In genomic region chr17:8622191-8622590, GRCh38 we compare ENCODE assay signal across 13 cellular contexts.
"Had no signal": no experiment of that assay in that cellular context is flagged by ENCODE, and none has a peak within 500 bp of the region (broad histone marks: within the 10 kb centered on the region; RNA-seq: fewer than 3 reads in every experiment).

No MANE protein-coding gene starts in this region.

- H3K27ac ChIP-seq: body of pancreas, epithelial cell of prostate, lower lobe of right lung, pancreas, sigmoid colon had no signal

- H3K4me1 Mint-ChIP-seq: central memory CD8-positive, alpha-beta T cell; immature natural killer cell had no signal

- H3K4me3 Mint-ChIP-seq: central memory CD8-positive, alpha-beta T cell; dendritic cell treated with granulocyte-macrophage colony-stimulating factor and Interleukin-4, amounts not matched to agents 40 ng/mL and 50 ng/mL, for 4 days; immature natural killer cell; stimulated activated effector memory CD8-positive, alpha-beta T cell treated with anti-CD3 and anti-CD28 coated beads, Interleukin-12 subunit alpha, Interleukin-12 subunit beta, amount 100 ng/mL, for 72 hours had no signal

- DNase-seq: activated naive CD4-positive, alpha-beta T cell; body of pancreas; immature natural killer cell; left cardiac atrium; lower lobe of right lung; midbrain; pancreas; sigmoid colon; SW 1271 had no signal

- H3K9me3 ChIP-seq: body of pancreas, lower lobe of right lung, pancreas, sigmoid colon had no signal

- H3K27me3 ChIP-seq: body of pancreas, pancreas, sigmoid colon had no signal

- H3K36me3 ChIP-seq: lower lobe of right lung, pancreas had no signal

- H3K4me1 ChIP-seq: body of pancreas, lower lobe of right lung, pancreas had no signal

- H3K27ac Mint-ChIP-seq: dendritic cell treated with granulocyte-macrophage colony-stimulating factor and Interleukin-4, amounts not matched to agents 40 ng/mL and 50 ng/mL, for 4 days; immature natural killer cell; stimulated activated effector memory CD8-positive, alpha-beta T cell treated with anti-CD3 and anti-CD28 coated beads, Interleukin-12 subunit alpha, Interleukin-12 subunit beta, amount 100 ng/mL, for 72 hours had no signal

- H3K4me3 ChIP-seq: body of pancreas, lower lobe of right lung, pancreas, sigmoid colon had no signal

- H3K36me3 Mint-ChIP-seq: immature natural killer cell; stimulated activated effector memory CD8-positive, alpha-beta T cell treated with anti-CD3 and anti-CD28 coated beads, Interleukin-12 subunit alpha, Interleukin-12 subunit beta, amount 100 ng/mL, for 72 hours had no signal

- ATAC-seq: body of pancreas, lower lobe of right lung, pancreas had no signal

- H3K9me3 Mint-ChIP-seq: central memory CD8-positive, alpha-beta T cell; dendritic cell treated with granulocyte-macrophage colony-stimulating factor and Interleukin-4, amounts not matched to agents 40 ng/mL and 50 ng/mL, for 4 days; immature natural killer cell; stimulated activated effector memory CD8-positive, alpha-beta T cell treated with anti-CD3 and anti-CD28 coated beads, Interleukin-12 subunit alpha, Interleukin-12 subunit beta, amount 100 ng/mL, for 72 hours had no signal
